In the genomic region with DNA sequence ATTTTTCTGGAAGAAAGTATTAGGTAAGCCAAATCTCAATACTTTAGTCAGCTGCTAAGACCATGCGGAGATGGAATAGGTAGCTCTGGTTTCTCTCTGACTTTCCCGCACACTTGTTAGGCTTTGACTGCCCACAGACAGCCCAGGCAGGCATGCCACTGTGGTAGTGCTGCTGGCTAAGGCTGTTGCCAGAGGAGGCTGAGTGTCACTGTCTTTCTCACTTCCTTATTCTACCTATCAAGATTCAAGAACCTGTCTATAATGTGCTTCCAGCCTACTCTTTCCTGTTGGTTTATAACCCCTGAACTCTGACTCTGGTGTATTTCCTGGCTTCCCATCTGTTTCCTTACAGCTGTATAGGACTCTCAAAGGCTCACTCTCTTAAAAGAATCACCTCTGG, we compare ENCODE assay signal across 33 cellular contexts.
DNase-seq lines count a peak whose midpoint lies in the region; ATAC-seq and TF ChIP-seq lines count a peak whose summit lies in the region.
"Had no signal": no experiment of that assay in that cellular context is flagged by ENCODE, and none has a peak within 500 bp of the region (broad histone marks: within the 10 kb centered on the region; RNA-seq: fewer than 3 reads in every experiment).

No MANE protein-coding gene starts in this region.

- H3K4me3 Mint-ChIP-seq in nephron progenitor cell: no peak overlapping the region
- no peak overlapping the region for H3K4me3 Mint-ChIP-seq in type B pancreatic cell
- H3K4me3 Mint-ChIP-seq: activated CD4-positive, alpha-beta T cell treated with anti-CD3 and anti-CD28 coated beads for 36 hours; brain; CD4-positive, CD25-positive, alpha-beta regulatory T cell; dendritic cell treated with granulocyte-macrophage colony-stimulating factor and Interleukin-4, amounts not matched to agents 40 ng/mL and 50 ng/mL, for 4 days; T-helper 2 cell treated with Interferon-gamma antibody and Interleukin-4, amounts not matched to agents 5 μg/mL and 100 μg/mL, for 36 hours had no signal

- DNase-seq in nephron progenitor cell (no peak), type B pancreatic cell (ENCODE audit: extremely low spot score, unreplicated experiment) (no peak), Kasumi-1 (lab: John Stamatoyannopoulos, UW) (no peak), esophagus squamous epithelium (lab: John Stamatoyannopoulos, UW) (no peak)
- DNase-seq: activated CD4-positive, alpha-beta T cell treated with anti-CD3 and anti-CD28 coated beads for 36 hours; activated naive CD4-positive, alpha-beta T cell treated with anti-CD3 and anti-CD28 coated beads, Interleukin-2, amount 50 U/mL, for 16 hours; CD4-positive, CD25-positive, alpha-beta regulatory T cell; DND-41; foreskin keratinocyte; HCEC 1CT; heart right ventricle; KBM-7; kidney glomerular epithelial cell; NCI-H1105 treated with DMSO at 0.1 percent for 48 hours; NCI-H2029 treated with DMSO at 0.1 percent for 48 hours; NCI-H524 treated with DMSO at 0.1 percent for 48 hours; posterior cingulate gyrus; SHP77; stimulated activated CD4-positive, alpha-beta T cell treated with anti-CD3 and anti-CD28 coated beads, Interleukin-1b, Interleukin-23, amount 100 ng/mL, for 48 hours; stimulated activated naive CD8-positive, alpha-beta T cell treated with anti-CD3 and anti-CD28 coated beads, Interleukin-15, Interleukin-2, amounts not matched to agents 100 U/mL and 50 U/mL, for 24 hours had no signal

- ATAC-seq in GM18505 (IDR thresholded peaks at IDR 0.05; ENCODE audit: unreplicated experiment) (peak; percentile 73), GM19467 (IDR thresholded peaks at IDR 0.05; ENCODE audit: unreplicated experiment) (peak; percentile 69), HG03469 (IDR thresholded peaks at IDR 0.05; ENCODE audit: unreplicated experiment) (peak; percentile 54), GM21786 (IDR thresholded peaks at IDR 0.05; ENCODE audit: unreplicated experiment) (no peak)
- ATAC-seq: A549; activated CD4-positive, alpha-beta T cell treated with anti-CD3 and anti-CD28 coated beads for 36 hours; foreskin keratinocyte; heart right ventricle; Panc1; stimulated activated naive CD8-positive, alpha-beta T cell treated with anti-CD3 and anti-CD28 coated beads, Interleukin-15, Interleukin-2, amounts not matched to agents 100 U/mL and 50 U/mL, for 24 hours had no signal

- no peaks in the 10 kb centered on the region for H3K36me3 Mint-ChIP-seq in nephron progenitor cell (ENCODE audit: low read depth)
- H3K36me3 Mint-ChIP-seq in type B pancreatic cell: no peaks in the 10 kb centered on the region
- H3K36me3 Mint-ChIP-seq: brain; CD4-positive, CD25-positive, alpha-beta regulatory T cell had no signal

- no peak overlapping the region for H3K27ac ChIP-seq in esophagus squamous epithelium
- H3K27ac ChIP-seq: A549, esophagus muscularis mucosa, foreskin keratinocyte, heart right ventricle, neutrophil, right atrium auricular region had no signal

- H3K27ac Mint-ChIP-seq in nephron progenitor cell (peak overlapping the region; percentile 28), type B pancreatic cell (no peak overlapping the region)
- H3K27ac Mint-ChIP-seq: activated CD4-positive, alpha-beta T cell treated with anti-CD3 and anti-CD28 coated beads for 36 hours; activated T-helper 2 cell treated with anti-CD3 and anti-CD28 coated beads, Interferon-gamma antibody, Interleukin-2, Interleukin-4, amounts not matched to agents 10 μg/mL and 5 μg/mL and 100 μg/mL, durations not matched to agents 14 hours and 24 hours and 36 hours; brain; dendritic cell treated with granulocyte-macrophage colony-stimulating factor and Interleukin-4, amounts not matched to agents 40 ng/mL and 50 ng/mL, for 4 days; T-helper 2 cell treated with Interferon-gamma antibody and Interleukin-4, amounts not matched to agents 5 μg/mL and 100 μg/mL, for 36 hours had no signal

- intact Hi-C loops in esophagus squamous epithelium (cut with DNase I): no loop called here

- H3K36me3 ChIP-seq in esophagus squamous epithelium: no peaks in the 10 kb centered on the region
- H3K36me3 ChIP-seq: esophagus muscularis mucosa, heart right ventricle, neutrophil, right atrium auricular region had no signal

- no peak overlapping the region for H3K4me3 ChIP-seq in esophagus squamous epithelium
- H3K4me3 ChIP-seq: A549, esophagus muscularis mucosa, heart right ventricle, right atrium auricular region had no signal

- no peaks in the 10 kb centered on the region for H3K27me3 ChIP-seq in esophagus squamous epithelium
- H3K27me3 ChIP-seq: esophagus muscularis mucosa, foreskin keratinocyte, neutrophil, right atrium auricular region had no signal

- no peak for TF ChIP-seq POLR2A in GM18505 (IDR thresholded peaks at IDR 0.05; ENCODE audit: borderline replicate concordance, extremely low read depth, insufficient read depth, insufficient read length)
- TF ChIP-seq POLR2A in esophagus squamous epithelium (IDR thresholded peaks at IDR 0.05): no peak

- TF ChIP-seq CTCF in nephron progenitor cell (IDR thresholded peaks at IDR 0.05): no peak
- no peak for TF ChIP-seq CTCF in type B pancreatic cell (conservative IDR thresholded peaks at IDR 0.05)
- TF ChIP-seq CTCF in esophagus squamous epithelium (IDR thresholded peaks at IDR 0.05): no peak

- WGBS in esophagus squamous epithelium, 2 donors: 91 to 92% methylated on average over 2 of the region's 2 CpGs

- H3K4me1 ChIP-seq in esophagus squamous epithelium: no peaks in the 10 kb centered on the region
- H3K4me1 ChIP-seq: A549, esophagus muscularis mucosa, foreskin keratinocyte, heart right ventricle, right atrium auricular region had no signal

- no peaks in the 10 kb centered on the region for H3K4me1 Mint-ChIP-seq in nephron progenitor cell
- H3K4me1 Mint-ChIP-seq in type B pancreatic cell (ENCODE audit: unreplicated experiment): no peaks in the 10 kb centered on the region
- H3K4me1 Mint-ChIP-seq: activated CD4-positive, alpha-beta T cell treated with anti-CD3 and anti-CD28 coated beads for 36 hours; brain; CD4-positive, CD25-positive, alpha-beta regulatory T cell had no signal

- H3K27me3 Mint-ChIP-seq in nephron progenitor cell (ENCODE audit: low read depth, poor library complexity) (no peaks in the 10 kb centered on the region), type B pancreatic cell (no peaks in the 10 kb centered on the region)
- H3K27me3 Mint-ChIP-seq: activated CD4-positive, alpha-beta T cell treated with anti-CD3 and anti-CD28 coated beads for 36 hours; CD4-positive, CD25-positive, alpha-beta regulatory T cell; dendritic cell treated with granulocyte-macrophage colony-stimulating factor and Interleukin-4, amounts not matched to agents 40 ng/mL and 50 ng/mL, for 4 days had no signal

- H3K9me3 Mint-ChIP-seq in nephron progenitor cell (peaks cover under 1% of the 10 kb centered on the region), type B pancreatic cell (no peaks in the 10 kb centered on the region)
- H3K9me3 Mint-ChIP-seq: activated T-helper 2 cell treated with anti-CD3 and anti-CD28 coated beads, Interferon-gamma antibody, Interleukin-2, Interleukin-4, amounts not matched to agents 10 μg/mL and 5 μg/mL and 100 μg/mL, durations not matched to agents 14 hours and 24 hours and 36 hours; brain; dendritic cell treated with granulocyte-macrophage colony-stimulating factor and Interleukin-4, amounts not matched to agents 40 ng/mL and 50 ng/mL, for 4 days; T-helper 2 cell treated with Interferon-gamma antibody and Interleukin-4, amounts not matched to agents 5 μg/mL and 100 μg/mL, for 36 hours had no signal

- no peaks in the 10 kb centered on the region for H3K9me3 ChIP-seq in esophagus squamous epithelium
- H3K9me3 ChIP-seq: A549, esophagus muscularis mucosa, heart right ventricle, neutrophil, right atrium auricular region had no signal
